1 cellular context compared by ENCODE assay signal in the genomic region with DNA sequence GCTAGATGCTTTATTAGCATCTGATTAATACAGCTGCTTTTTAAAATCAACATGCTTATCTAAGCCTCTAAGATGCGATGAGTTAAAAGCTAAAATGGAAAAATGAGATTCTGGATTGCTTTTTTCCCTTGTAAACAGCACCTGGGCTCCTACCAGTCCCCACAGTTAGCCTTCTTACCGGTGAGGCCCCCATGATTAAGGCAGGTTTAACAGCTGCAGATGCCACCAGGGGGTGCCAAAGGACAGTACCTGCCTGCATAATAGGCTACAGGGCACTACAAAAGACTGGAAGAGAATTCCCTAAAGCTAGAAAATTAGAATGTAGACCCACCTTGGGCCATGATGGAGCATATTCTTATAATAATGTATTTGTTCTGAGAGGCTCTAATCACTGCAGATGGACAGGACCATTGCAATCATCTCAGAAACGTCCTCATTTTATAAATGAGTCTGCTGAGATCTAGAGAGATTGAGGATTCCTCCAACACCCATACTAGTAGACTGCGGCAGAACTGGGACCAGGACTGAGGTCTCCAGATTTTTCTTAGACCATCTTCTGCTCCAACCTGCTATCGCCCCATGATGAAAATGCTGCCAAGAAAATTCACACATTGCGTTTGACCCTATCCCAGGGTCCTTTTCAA.
TF ChIP-seq lines count a peak whose summit lies in the region.

No MANE protein-coding gene starts in this region.

TF ChIP-seq in GM23338, 12 proteins besides CTCF, POLR2A, EP300 and RAD21 (continued from another document):
- TF ChIP-seq, protein P1, sequence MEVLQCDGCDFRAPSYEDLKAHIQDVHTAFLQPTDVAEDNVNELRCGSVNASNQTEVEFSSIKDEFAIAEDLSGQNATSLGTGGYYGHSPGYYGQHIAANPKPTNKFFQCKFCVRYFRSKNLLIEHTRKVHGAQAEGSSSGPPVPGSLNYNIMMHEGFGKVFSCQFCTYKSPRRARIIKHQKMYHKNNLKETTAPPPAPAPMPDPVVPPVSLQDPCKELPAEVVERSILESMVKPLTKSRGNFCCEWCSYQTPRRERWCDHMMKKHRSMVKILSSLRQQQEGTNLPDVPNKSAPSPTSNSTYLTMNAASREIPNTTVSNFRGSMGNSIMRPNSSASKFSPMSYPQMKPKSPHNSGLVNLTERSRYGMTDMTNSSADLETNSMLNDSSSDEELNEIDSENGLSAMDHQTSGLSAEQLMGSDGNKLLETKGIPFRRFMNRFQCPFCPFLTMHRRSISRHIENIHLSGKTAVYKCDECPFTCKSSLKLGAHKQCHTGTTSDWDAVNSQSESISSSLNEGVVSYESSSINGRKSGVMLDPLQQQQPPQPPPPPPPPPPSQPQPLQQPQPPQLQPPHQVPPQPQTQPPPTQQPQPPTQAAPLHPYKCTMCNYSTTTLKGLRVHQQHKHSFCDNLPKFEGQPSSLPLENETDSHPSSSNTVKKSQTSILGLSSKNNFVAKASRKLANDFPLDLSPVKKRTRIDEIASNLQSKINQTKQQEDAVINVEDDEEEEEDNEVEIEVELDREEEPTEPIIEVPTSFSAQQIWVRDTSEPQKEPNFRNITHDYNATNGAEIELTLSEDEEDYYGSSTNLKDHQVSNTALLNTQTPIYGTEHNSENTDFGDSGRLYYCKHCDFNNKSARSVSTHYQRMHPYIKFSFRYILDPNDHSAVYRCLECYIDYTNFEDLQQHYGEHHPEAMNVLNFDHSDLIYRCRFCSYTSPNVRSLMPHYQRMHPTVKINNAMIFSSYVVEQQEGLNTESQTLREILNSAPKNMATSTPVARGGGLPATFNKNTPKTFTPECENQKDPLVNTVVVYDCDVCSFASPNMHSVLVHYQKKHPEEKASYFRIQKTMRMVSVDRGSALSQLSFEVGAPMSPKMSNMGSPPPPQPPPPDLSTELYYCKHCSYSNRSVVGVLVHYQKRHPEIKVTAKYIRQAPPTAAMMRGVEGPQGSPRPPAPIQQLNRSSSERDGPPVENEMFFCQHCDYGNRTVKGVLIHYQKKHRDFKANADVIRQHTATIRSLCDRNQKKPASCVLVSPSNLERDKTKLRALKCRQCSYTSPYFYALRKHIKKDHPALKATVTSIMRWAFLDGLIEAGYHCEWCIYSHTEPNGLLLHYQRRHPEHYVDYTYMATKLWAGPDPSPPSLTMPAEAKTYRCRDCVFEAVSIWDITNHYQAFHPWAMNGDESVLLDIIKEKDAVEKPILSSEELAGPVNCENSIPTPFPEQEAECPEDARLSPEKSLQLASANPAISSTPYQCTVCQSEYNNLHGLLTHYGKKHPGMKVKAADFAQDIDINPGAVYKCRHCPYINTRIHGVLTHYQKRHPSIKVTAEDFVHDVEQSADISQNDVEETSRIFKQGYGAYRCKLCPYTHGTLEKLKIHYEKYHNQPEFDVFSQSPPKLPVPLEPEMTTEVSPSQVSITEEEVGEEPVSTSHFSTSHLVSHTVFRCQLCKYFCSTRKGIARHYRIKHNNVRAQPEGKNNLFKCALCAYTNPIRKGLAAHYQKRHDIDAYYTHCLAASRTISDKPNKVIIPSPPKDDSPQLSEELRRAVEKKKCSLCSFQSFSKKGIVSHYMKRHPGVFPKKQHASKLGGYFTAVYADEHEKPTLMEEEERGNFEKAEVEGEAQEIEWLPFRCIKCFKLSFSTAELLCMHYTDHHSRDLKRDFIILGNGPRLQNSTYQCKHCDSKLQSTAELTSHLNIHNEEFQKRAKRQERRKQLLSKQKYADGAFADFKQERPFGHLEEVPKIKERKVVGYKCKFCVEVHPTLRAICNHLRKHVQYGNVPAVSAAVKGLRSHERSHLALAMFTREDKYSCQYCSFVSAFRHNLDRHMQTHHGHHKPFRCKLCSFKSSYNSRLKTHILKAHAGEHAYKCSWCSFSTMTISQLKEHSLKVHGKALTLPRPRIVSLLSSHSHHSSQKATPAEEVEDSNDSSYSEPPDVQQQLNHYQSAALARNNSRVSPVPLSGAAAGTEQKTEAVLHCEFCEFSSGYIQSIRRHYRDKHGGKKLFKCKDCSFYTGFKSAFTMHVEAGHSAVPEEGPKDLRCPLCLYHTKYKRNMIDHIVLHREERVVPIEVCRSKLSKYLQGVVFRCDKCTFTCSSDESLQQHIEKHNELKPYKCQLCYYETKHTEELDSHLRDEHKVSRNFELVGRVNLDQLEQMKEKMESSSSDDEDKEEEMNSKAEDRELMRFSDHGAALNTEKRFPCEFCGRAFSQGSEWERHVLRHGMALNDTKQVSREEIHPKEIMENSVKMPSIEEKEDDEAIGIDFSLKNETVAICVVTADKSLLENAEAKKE (CRISPR knock-in tag; IDR thresholded peaks at IDR 0.05) = no peak
